In genomic region chr17:41959336-41960095, GRCh38 we compare ENCODE assay signal across 8 cellular contexts. TPM values are rescaled to one million over a fixed set of nuclear protein-coding genes. Genes with fewer than 3 reads are reported as not detected.
DNase-seq lines count a peak whose midpoint lies in the region; ATAC-seq and TF ChIP-seq lines count a peak whose summit lies in the region.

No MANE protein-coding gene starts in this region.

- no peak overlapping the region for H3K27ac Mint-ChIP-seq in activated naive CD4-positive, alpha-beta T cell treated with anti-CD3 and anti-CD28 coated beads, Interleukin-2, amount 10 ng/mL, durations not matched to agents 7 days and 5 days
- peak overlapping the region; percentile 64 for H3K27ac Mint-ChIP-seq in nephron progenitor cell

- no peak for ATAC-seq in GM19035 (IDR thresholded peaks at IDR 0.05; ENCODE audit: unreplicated experiment)
- no peak for ATAC-seq in GM18909 (IDR thresholded peaks at IDR 0.05; ENCODE audit: poor library complexity, unreplicated experiment)

- peak; percentile 35 for DNase-seq in activated naive CD4-positive, alpha-beta T cell treated with anti-CD3 and anti-CD28 coated beads, Interleukin-2, amount 10 ng/mL, durations not matched to agents 7 days and 5 days
- no peak for DNase-seq in activated naive CD4-positive, alpha-beta T cell treated with anti-CD3 and anti-CD28 coated beads, Interleukin-2, amount 50 U/mL, for 16 hours
- DNase-seq in NCI-H69 (lab: John Stamatoyannopoulos, UW): peak; percentile 51
- DNase-seq in dermis blood vessel endothelial cell: peak; percentile 74
- DNase-seq in nephron progenitor cell: peak; percentile 40
- no peak for DNase-seq in activated naive CD4-positive, alpha-beta T cell treated with Interleukin-2 at 50 U/mL for 16 hours

- H3K9me3 Mint-ChIP-seq in activated naive CD4-positive, alpha-beta T cell treated with anti-CD3 and anti-CD28 coated beads, Interleukin-2, amount 10 ng/mL, durations not matched to agents 7 days and 5 days: no peaks in the 10 kb centered on the region
- H3K9me3 Mint-ChIP-seq in nephron progenitor cell: no peaks in the 10 kb centered on the region

- no peaks in the 10 kb centered on the region for H3K4me1 Mint-ChIP-seq in activated naive CD4-positive, alpha-beta T cell treated with anti-CD3 and anti-CD28 coated beads, Interleukin-2, amount 10 ng/mL, durations not matched to agents 7 days and 5 days
- peaks cover 35% of the 10 kb centered on the region for H3K4me1 Mint-ChIP-seq in nephron progenitor cell

- CTCF ChIA-PET in activated naive CD4-positive, alpha-beta T cell treated with anti-CD3 and anti-CD28 coated beads, Interleukin-2, amount 10 ng/mL, durations not matched to agents 7 days and 5 days (lab: Charles Lee): interaction anchor here (0.8 to 1.6 kb wide), 6 partner anchors 31 to 160 kb away, joined by 3 to 5 read pairs (median 3); no protein-coding TSS in a partner anchor

- H3K36me3 Mint-ChIP-seq in activated naive CD4-positive, alpha-beta T cell treated with anti-CD3 and anti-CD28 coated beads, Interleukin-2, amount 10 ng/mL, durations not matched to agents 7 days and 5 days: no peaks in the 10 kb centered on the region
- peaks cover 14% of the 10 kb centered on the region for H3K36me3 Mint-ChIP-seq in nephron progenitor cell (ENCODE audit: low read depth)

- H3K27me3 Mint-ChIP-seq in activated naive CD4-positive, alpha-beta T cell treated with anti-CD3 and anti-CD28 coated beads, Interleukin-2, amount 10 ng/mL, durations not matched to agents 7 days and 5 days: peaks cover 35% of the 10 kb centered on the region
- H3K27me3 Mint-ChIP-seq in nephron progenitor cell (ENCODE audit: low read depth, poor library complexity): peaks cover 8% of the 10 kb centered on the region

- TF ChIP-seq CTCF in nephron progenitor cell (IDR thresholded peaks at IDR 0.05): peak; percentile 34

- no peak overlapping the region for H3K4me3 Mint-ChIP-seq in activated naive CD4-positive, alpha-beta T cell treated with anti-CD3 and anti-CD28 coated beads, Interleukin-2, amount 10 ng/mL, durations not matched to agents 7 days and 5 days
- H3K4me3 Mint-ChIP-seq in nephron progenitor cell: no peak overlapping the region

RNA-seq across cellular contexts. Expression of gene CNP, which starts 7.1 kb away (rescaled TPM):
- 48.7 and 63.1 TPM in 2 replicates for total RNA-seq in dermis blood vessel endothelial cell

RNA-seq across cellular contexts. Expression of gene ODAD4, which starts 29.1 kb away (rescaled TPM):
- 0.28 and 0.34 TPM in 2 replicates for total RNA-seq in dermis blood vessel endothelial cell

RNA-seq across cellular contexts. Expression of gene ACLY, which starts 40.8 kb away (rescaled TPM):
- 195 and 384 TPM in 2 replicates for total RNA-seq in dermis blood vessel endothelial cell

RNA-seq across cellular contexts. Expression of gene DNAJC7, which starts 57.7 kb away (rescaled TPM):
- total RNA-seq in dermis blood vessel endothelial cell: 68.2 and 89.0 TPM in 2 replicates

Comparison
In these comparisons a context has a peak if more than half of its experiments do, and no peak if none do; other contexts are left out.
1. DNase-seq: peak in activated naive CD4-positive, alpha-beta T cell treated with anti-CD3 and anti-CD28 coated beads, Interleukin-2, amount 10 ng/mL, durations not matched to agents 7 days and 5 days (single experiment), NCI-H69 (single experiment), dermis blood vessel endothelial cell (single experiment) and nephron progenitor cell (single experiment); none in activated naive CD4-positive, alpha-beta T cell treated with anti-CD3 and anti-CD28 coated beads, Interleukin-2, amount 50 U/mL, for 16 hours (single experiment) and activated naive CD4-positive, alpha-beta T cell treated with Interleukin-2 at 50 U/mL for 16 hours (single experiment).